ENCODE assay signal across 9 cellular contexts in the genomic region with DNA sequence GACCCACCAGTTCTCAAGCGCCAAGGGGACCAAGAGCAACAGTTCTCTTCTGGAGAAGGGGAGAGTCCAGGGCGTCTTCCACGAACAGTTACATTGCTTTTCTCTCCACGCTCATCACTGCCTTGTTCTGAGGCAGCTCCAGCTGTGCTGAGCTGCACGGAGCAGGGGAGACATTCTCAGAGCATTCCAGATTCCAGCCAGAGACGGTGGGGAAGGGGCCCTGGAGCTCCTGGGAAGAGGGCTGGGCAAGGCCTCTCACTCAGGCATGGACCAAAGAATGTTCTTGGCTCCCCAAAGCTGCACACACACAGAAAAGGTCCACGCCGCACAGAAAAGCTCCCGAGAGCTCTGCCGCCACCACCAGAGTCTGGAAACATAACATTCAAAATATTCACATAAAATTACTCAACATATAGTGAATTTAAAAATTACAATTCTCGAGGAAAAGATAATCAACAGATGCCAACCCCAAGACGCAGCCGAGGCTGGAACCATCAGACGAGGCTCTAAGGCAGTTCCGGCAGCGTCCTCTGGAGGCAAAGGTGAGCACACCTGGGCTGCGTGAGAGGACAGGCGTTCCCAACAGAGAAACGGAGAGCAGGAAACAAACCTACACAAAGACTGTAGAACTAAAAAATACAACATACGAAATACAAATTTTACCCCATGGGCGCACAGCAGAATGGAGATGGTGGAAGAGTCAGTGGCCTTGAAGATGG. TPM values are rescaled to one million over a fixed set of nuclear protein-coding genes. Genes with fewer than 3 reads are reported as not detected.
DNase-seq lines count a peak whose midpoint lies in the region; ATAC-seq, FAIRE-seq and TF ChIP-seq lines count a peak whose summit lies in the region.
"Had no signal": no experiment of that assay in that cellular context is flagged by ENCODE, and none has a peak within 500 bp of the region (broad histone marks: within the 10 kb centered on the region; RNA-seq: fewer than 3 reads in every experiment).

No MANE protein-coding gene starts in this region.

- peaks cover 17% of the 10 kb centered on the region for H3K4me1 ChIP-seq in CD4-positive, alpha-beta memory T cell (ENCODE audit: insufficient read depth, low read length)

- H3K36me3 Mint-ChIP-seq in CD4-positive, alpha-beta memory T cell: peaks cover 0 to 5% of the 10 kb centered on the region in 2 donors

- peak; percentile 23 for TF ChIP-seq CTCF in GM13977 (IDR thresholded peaks at IDR 0.05; ENCODE audit: extremely low read depth, insufficient read depth, missing control alignments)

- intact Hi-C loops in CD4-positive, alpha-beta memory T cell (cut with micrococcal nuclease): no loop called here

- POLR2A ChIA-PET in CD4-positive, alpha-beta memory T cell (lab: Charles Lee; ENCODE audit: partially characterized antibody): no interaction called here

- no peaks in the 10 kb centered on the region for H3K27me3 ChIP-seq in CD4-positive, alpha-beta memory T cell (ENCODE audit: insufficient read depth, low read length)

- in situ Hi-C loops in GM13977 (cut with MboI; ENCODE audit: low pct_unique_long_range_greater_than_20kb, low sequenced_read_pairs, unreplicated experiment): no loop called here

- no peak for TF ChIP-seq POLR2A in H54 (IDR thresholded peaks at IDR 0.05; ENCODE audit: low read depth, low read length)

- peak in 1 of 5 donors; percentile 18 for DNase-seq in CD4-positive, alpha-beta memory T cell
- no peak for DNase-seq in GM13977 (ENCODE audit: low spot score)
- DNase-seq in SK-N-MC (ENCODE audit: low read depth, low spot score): no peak
- DNase-seq in kidney tubule cell (ENCODE audit: low spot score): peak; percentile 30
- no peak for DNase-seq in H54 (ENCODE audit: insufficient read length, low spot score)
- no peak for DNase-seq in globus pallidus (ENCODE audit: low spot score)
- DNase-seq in NCI-H524 treated with DMSO at 0.1 percent for 48 hours (lab: John Stamatoyannopoulos, UW): no peak

- no peaks in the 10 kb centered on the region for H3K27me3 Mint-ChIP-seq in CD4-positive, alpha-beta memory T cell

- no peak for FAIRE-seq in H54 (lab: Jason Lieb, UNC)
- FAIRE-seq: astrocyte had no signal

- no peak for ATAC-seq in HG02981 (IDR thresholded peaks at IDR 0.05; ENCODE audit: unreplicated experiment)

- H3K27ac Mint-ChIP-seq in CD4-positive, alpha-beta memory T cell: peak overlapping the region in 5 of 7 donors; percentile 5 to 75 (median 69)

- H3K36me3 ChIP-seq in CD4-positive, alpha-beta memory T cell (ENCODE audit: insufficient read depth, low read length): no peaks in the 10 kb centered on the region
- H3K36me3 ChIP-seq in SK-N-MC (ENCODE audit: insufficient read depth, low read length): no peaks in the 10 kb centered on the region

- peaks cover 0 to under 1% (median 0%) of the 10 kb centered on the region in 8 donors for H3K9me3 Mint-ChIP-seq in CD4-positive, alpha-beta memory T cell

- no peak overlapping the region for H3K27ac ChIP-seq in CD4-positive, alpha-beta memory T cell (ENCODE audit: low read depth, low read length)
- peak overlapping the region; percentile 89 for H3K27ac ChIP-seq in SK-N-MC

- peaks cover 12 to 14% (median 13%) of the 10 kb centered on the region in 4 donors for H3K4me1 Mint-ChIP-seq in CD4-positive, alpha-beta memory T cell

- no peaks in the 10 kb centered on the region for H3K9me3 ChIP-seq in CD4-positive, alpha-beta memory T cell (ENCODE audit: control insufficient read depth in 1 of 2, low read length in 2 of 2)
- H3K9me3 ChIP-seq in SK-N-MC (ENCODE audit: low read depth, low read length): no peaks in the 10 kb centered on the region

- peak overlapping the region in 1 of 8 donors; percentile 0 for H3K4me3 Mint-ChIP-seq in CD4-positive, alpha-beta memory T cell

- H3K9ac ChIP-seq in SK-N-MC (ENCODE audit: insufficient read length): peak overlapping the region; percentile 35

- H3K4me3 ChIP-seq in CD4-positive, alpha-beta memory T cell (ENCODE audit: low read length in 2 of 2): no peak overlapping the region
- peak overlapping the region; percentile 20; the same call in 1 of the 2 replicates for H3K4me3 ChIP-seq in SK-N-MC

- CTCF ChIA-PET in CD4-positive, alpha-beta memory T cell (lab: Charles Lee; ENCODE audit: partially characterized antibody): interaction anchor here (0.6 to 0.9 kb wide), 3 partner anchors 166 to 251 kb away, joined by 3 to 4 read pairs (median 3); no protein-coding TSS in a partner anchor

RNA-seq across cellular contexts. Expression of a gene that starts 40.5 kb away (rescaled TPM):
- total RNA-seq in CD4-positive, alpha-beta memory T cell: 100 to 1,000 TPM; 125 to 131 TPM
- 10 to 100 TPM; 51.8 to 65.9 TPM for polyA plus RNA-seq in CD4-positive, alpha-beta memory T cell

RNA-seq across cellular contexts. Expression of a gene that starts 49.8 kb away (rescaled TPM):
- not detected for total RNA-seq in CD4-positive, alpha-beta memory T cell
- under 1 TPM in 1 of 2 donors, not detected in 1; 0.07 TPM for polyA plus RNA-seq in CD4-positive, alpha-beta memory T cell
- total RNA-seq: astrocyte had no signal

RNA-seq across cellular contexts. Expression of a gene that starts 56.7 kb away (rescaled TPM):
- total RNA-seq in CD4-positive, alpha-beta memory T cell: 10 to 100 TPM; 36.3 to 37.3 TPM
- 10 to 100 TPM; 74.9 to 99.7 TPM for polyA plus RNA-seq in CD4-positive, alpha-beta memory T cell
